14 cellular contexts compared by ENCODE assay signal in genomic region chr13:31629085-31629785, GRCh38.
DNase-seq lines count a peak whose midpoint lies in the region; ATAC-seq and TF ChIP-seq lines count a peak whose summit lies in the region.
"Had no signal": no experiment of that assay in that cellular context is flagged by ENCODE, and none has a peak within 500 bp of the region (broad histone marks: within the 10 kb centered on the region; RNA-seq: fewer than 3 reads in every experiment).

No MANE protein-coding gene starts in this region.

- TF ChIP-seq EP300 in SK-N-SH (IDR thresholded peaks at IDR 0.05; ENCODE audit: borderline replicate concordance in 1 of 2, low read depth in 1 of 2, low read length in 1 of 2) = no peak

- no peaks in the 10 kb centered on the region for H3K79me2 ChIP-seq in SK-N-SH (ENCODE audit: insufficient read depth)

- DNase-seq in SK-N-SH = no peak
- DNase-seq in OCI-M1 (lab: John Stamatoyannopoulos, UW) = peak; percentile 29
- DNase-seq in choroid plexus epithelial cell (ENCODE audit: low read depth) = peak; percentile 33
- peak; percentile 62 for DNase-seq in skeletal muscle cell (ENCODE audit: low read depth)
- no peak for DNase-seq in coronary artery (ENCODE audit: low spot score)
- DNase-seq: HCEC 1CT; NCI-H187 treated with DMSO at 0.1 percent for 48 hours; NK-92 treated with Interleukin-12 subunit alpha and Interleukin-12 subunit beta, amount 100 ng/mL, for 24 hours; T-helper 2 cell had no signal

- CTCF ChIA-PET in SK-N-SH (lab: Yijun Ruan, JAX) = no interaction called here

- WGBS in SK-N-SH (ENCODE audit: low lambda C conversion rate) = 23% methylated on average over 3 of the region's 3 CpGs

- H2AFZ ChIP-seq in SK-N-SH (ENCODE audit: low read depth) = no peak overlapping the region; the same call in 1 of the 2 replicates

- H3K27me3 ChIP-seq in SK-N-SH (ENCODE audit: insufficient read depth) = no peaks in the 10 kb centered on the region
- H3K27me3 ChIP-seq: upper lobe of left lung had no signal

- H4K20me1 ChIP-seq in SK-N-SH (ENCODE audit: insufficient read depth) = no peaks in the 10 kb centered on the region

- POLR2A ChIA-PET in SK-N-SH (lab: Yijun Ruan, JAX) = no interaction called here

- peak overlapping the region in 1 of 2 experiments; percentile 26; a peak in 1 of 4 replicates for H3K27ac ChIP-seq in SK-N-SH (ENCODE audit: low read depth in 2 of 2, low read length in 1 of 2)
- no peak overlapping the region for H3K27ac ChIP-seq in coronary artery
- H3K27ac ChIP-seq: 22Rv1, upper lobe of left lung had no signal

- H3K9me2 ChIP-seq in SK-N-SH = no peaks in the 10 kb centered on the region

- ATAC-seq in SK-N-SH treated with all-trans-retinoic acid at 6 μM for 48 hours (no peak), GM18858 (IDR thresholded peaks at IDR 0.05; ENCODE audit: unreplicated experiment) (no peak), HG03135 (IDR thresholded peaks at IDR 0.05; ENCODE audit: unreplicated experiment) (no peak)

- no peak overlapping the region for H3K4me3 ChIP-seq in SK-N-SH (ENCODE audit: low read depth in 2 of 2, low read length in 1 of 2)
- H3K4me3 ChIP-seq in choroid plexus epithelial cell (ENCODE audit: low read depth, low read length) = no peak overlapping the region
- H3K4me3 ChIP-seq in skeletal muscle cell (ENCODE audit: low read depth, low read length) = no peak overlapping the region
- H3K4me3 ChIP-seq in coronary artery = no peak overlapping the region
- H3K4me3 ChIP-seq: upper lobe of left lung had no signal

- TF ChIP-seq RAD21 in SK-N-SH (IDR thresholded peaks at IDR 0.05; ENCODE audit: low read length) = no peak

- H3F3A ChIP-seq in SK-N-SH (replicated peaks; ENCODE audit: insufficient read depth) = peaks cover 44% of the 10 kb centered on the region

- no peaks in the 10 kb centered on the region for H3K9me3 ChIP-seq in SK-N-SH

- H3K36me3 ChIP-seq in SK-N-SH (replicated peaks in 1 of 2; ENCODE audit: control insufficient read depth in 1 of 2, insufficient read depth in 2 of 2, low read length in 1 of 2) = no peaks in the 10 kb centered on the region
- H3K36me3 ChIP-seq: upper lobe of left lung had no signal

- H3K4me2 ChIP-seq in SK-N-SH = peak overlapping the region; percentile 14; the same call in 1 of the 2 replicates

- H3K9ac ChIP-seq in SK-N-SH = no peak overlapping the region

- peaks cover 0 to 27% of the 10 kb centered on the region in 2 experiments; a peak in 3 of 4 replicates for H3K4me1 ChIP-seq in SK-N-SH (ENCODE audit: control insufficient read depth in 1 of 2, insufficient read depth in 2 of 2, low read depth in 1 of 2, low read length in 1 of 2)
- H3K4me1 ChIP-seq: upper lobe of left lung had no signal

- TF ChIP-seq CTCF in SK-N-SH (IDR thresholded peaks at IDR 0.05) = no peak
- no peak for TF ChIP-seq CTCF in choroid plexus epithelial cell (conservative IDR thresholded peaks at IDR 0.05; ENCODE audit: low read depth, low read length)
- no peak for TF ChIP-seq CTCF in coronary artery (IDR thresholded peaks at IDR 0.05)

TF ChIP-seq in SK-N-SH, 30 proteins besides CTCF, POLR2A, EP300 and RAD21:
- no peak for TF ChIP-seq NFIC (IDR thresholded peaks at IDR 0.05; ENCODE audit: borderline replicate concordance)

TF ChIP-seq in SK-N-SH treated with all-trans-retinoic acid at 6 μM for 48 hours, 23 proteins besides CTCF, POLR2A, EP300 and RAD21:
- TF ChIP-seq BACH2 (CRISPR knock-in tag; IDR thresholded peaks at IDR 0.05; ENCODE audit: borderline replicate concordance) = no peak
- TF ChIP-seq ZNF8 (CRISPR knock-in tag; IDR thresholded peaks at IDR 0.05) = no peak
- TF ChIP-seq POU6F1 (CRISPR knock-in tag; IDR thresholded peaks at IDR 0.05; ENCODE audit: borderline replicate concordance, low read depth) = no peak

Comparison
In these comparisons a context has a peak if more than half of its experiments do, and no peak if none do; other contexts are left out.
1. DNase-seq: peak in OCI-M1 (single experiment), choroid plexus epithelial cell (single experiment) and skeletal muscle cell (single experiment); none in SK-N-SH (single experiment) and coronary artery (single experiment).